11 cellular contexts compared by ENCODE assay signal in the genomic region with DNA sequence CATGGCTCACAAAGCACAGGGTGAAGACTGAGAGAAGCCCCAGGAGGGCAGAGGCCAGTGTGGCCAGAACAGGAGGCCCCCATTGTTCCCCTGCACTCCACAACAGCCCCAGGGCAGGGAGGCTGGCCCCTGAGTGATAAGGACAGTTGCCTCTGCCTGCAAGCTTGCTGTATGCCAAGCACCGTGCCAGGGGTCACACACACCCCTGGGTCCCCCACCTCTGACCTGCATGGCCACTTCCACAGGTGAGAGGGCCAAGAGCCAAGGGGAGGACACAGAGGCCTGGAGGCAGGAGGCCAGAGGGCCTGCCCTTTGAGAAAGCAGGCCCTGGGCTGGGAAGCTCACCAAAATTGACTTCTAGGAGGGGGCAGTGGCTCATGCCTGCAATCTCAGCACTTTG. TPM values are rescaled to one million over a fixed set of nuclear protein-coding genes. Genes with fewer than 3 reads are reported as not detected.
A peak's percentile ranks its signal among the peaks of the same experiment; 100 is the strongest.
DNase-seq lines count a peak whose midpoint lies in the region; ATAC-seq, FAIRE-seq and TF ChIP-seq lines count a peak whose summit lies in the region.
"Had no signal": no experiment of that assay in that cellular context is flagged by ENCODE, and none has a peak within 500 bp of the region (broad histone marks: within the 10 kb centered on the region; RNA-seq: fewer than 3 reads in every experiment).

No MANE protein-coding gene starts in this region.

- TF ChIP-seq CTCF in activated B cell treated with CpG ODN at 0.5 μM for 24 hours (IDR thresholded peaks at IDR 0.05) = no peak
- no peak for TF ChIP-seq CTCF in kidney (IDR thresholded peaks at IDR 0.05; ENCODE audit: borderline replicate concordance, extremely low read depth, insufficient read depth)
- TF ChIP-seq CTCF in stomach (IDR thresholded peaks at IDR 0.05) = no peak

- H3K9me3 ChIP-seq in kidney (ENCODE audit: control insufficient read depth in 1 of 2, low read length in 2 of 2) (no peaks in the 10 kb centered on the region), stomach (no peaks in the 10 kb centered on the region)

- no peak for TF ChIP-seq POLR2A in stomach (IDR thresholded peaks at IDR 0.05)

- 18 to 63% (median 32%) methylated on average over 1 of the region's 1 CpG; no CpG with 5 or more reads in 1 of the 5 donors for WGBS in stomach, 5 donors

- no peak for DNase-seq in activated CD4-positive, alpha-beta T cell treated with anti-CD3 and anti-CD28 coated beads, Interleukin-2, amount 10 ng/mL, durations not matched to agents 7 days and 5 days
- DNase-seq in activated CD4-positive, alpha-beta T cell treated with anti-CD3 and anti-CD28 coated beads for 48 hours = no peak
- no peak for DNase-seq in activated B cell treated with CpG ODN at 0.5 μM for 24 hours
- DNase-seq in kidney = peak; percentile 64
- no peak for DNase-seq in stomach
- no peak for DNase-seq in NCI-H446 treated with DMSO at 0.1 percent for 48 hours (lab: John Stamatoyannopoulos, UW)
- DNase-seq: left ventricle myocardium superior, NCI-H1436 had no signal

- H3K4me3 ChIP-seq in kidney (ENCODE audit: low read length in 2 of 2) (no peak overlapping the region), stomach (peak overlapping the region in 2 of 4 donors; percentile 8 to 60)

- peak overlapping the region; percentile 35 for H3K4me3 Mint-ChIP-seq in activated CD4-positive, alpha-beta T cell treated with anti-CD3 and anti-CD28 coated beads, Interleukin-2, amount 10 ng/mL, durations not matched to agents 7 days and 5 days
- peak overlapping the region; percentile 58 for H3K4me3 Mint-ChIP-seq in activated B cell treated with CpG ODN at 0.5 μM for 24 hours

- no peaks in the 10 kb centered on the region for H3K27me3 ChIP-seq in stomach

- no peaks in the 10 kb centered on the region for H3K9me3 Mint-ChIP-seq in activated CD4-positive, alpha-beta T cell treated with anti-CD3 and anti-CD28 coated beads, Interleukin-2, amount 10 ng/mL, durations not matched to agents 7 days and 5 days
- H3K9me3 Mint-ChIP-seq in activated B cell treated with CpG ODN at 0.5 μM for 24 hours = no peaks in the 10 kb centered on the region

- H3K36me3 ChIP-seq in kidney (ENCODE audit: control insufficient read depth in 1 of 2, insufficient read depth in 2 of 2, low read length in 2 of 2) (peaks cover 5 to 10% of the 10 kb centered on the region in 2 donors), stomach (peaks cover 30 to 40% (median 33%) of the 10 kb centered on the region in 4 donors)

- H3K4me1 Mint-ChIP-seq in activated CD4-positive, alpha-beta T cell treated with anti-CD3 and anti-CD28 coated beads, Interleukin-2, amount 10 ng/mL, durations not matched to agents 7 days and 5 days = peaks cover 64% of the 10 kb centered on the region
- peaks cover 81% of the 10 kb centered on the region for H3K4me1 Mint-ChIP-seq in activated B cell treated with CpG ODN at 0.5 μM for 24 hours

- POLR2A ChIA-PET in activated CD4-positive, alpha-beta T cell treated with anti-CD3 and anti-CD28 coated beads, Interleukin-2, amount 10 ng/mL, durations not matched to agents 7 days and 5 days (lab: Charles Lee) = interaction anchor here (0.6 to 0.8 kb wide), 2 partner anchors 9 to 35 kb away, joined by 4 read pairs; no protein-coding TSS in a partner anchor
- POLR2A ChIA-PET in activated B cell treated with CpG ODN at 0.5 μM for 24 hours (lab: Charles Lee) = interaction anchor here (1.0 to 1.5 kb wide), 4 partner anchors 9 to 34 kb away, joined by 3 to 5 read pairs (median 4); partner anchors contain the start of genes CCDC51 and TMA7

- ATAC-seq in activated B cell treated with CpG ODN at 0.5 μM for 24 hours (ENCODE audit: low read depth) (no peak), HG03097 (IDR thresholded peaks at IDR 0.05; ENCODE audit: low FRiP score, unreplicated experiment) (no peak), HG03342 (IDR thresholded peaks at IDR 0.05; ENCODE audit: unreplicated experiment) (no peak)
- ATAC-seq: left ventricle myocardium superior had no signal

- H3K27ac ChIP-seq in kidney (ENCODE audit: low read depth in 2 of 2, low read length in 2 of 2) = no peak overlapping the region
- peak overlapping the region; percentile 36 to 100 (median 100) for H3K27ac ChIP-seq in stomach

- intact Hi-C loops in activated B cell treated with CpG ODN at 0.5 μM for 24 hours (cut with micrococcal nuclease) = no loop called here
- intact Hi-C loops in kidney (cut with DNase I) = no loop called here
- intact Hi-C loops in stomach (cut with DNase I; ENCODE audit: low total_unique reads) = no loop called here

- H3K27ac Mint-ChIP-seq in activated CD4-positive, alpha-beta T cell treated with anti-CD3 and anti-CD28 coated beads, Interleukin-2, amount 10 ng/mL, durations not matched to agents 7 days and 5 days = peak overlapping the region; percentile 98
- peak overlapping the region; percentile 83 for H3K27ac Mint-ChIP-seq in activated B cell treated with CpG ODN at 0.5 μM for 24 hours

- H3K9ac ChIP-seq in kidney (ENCODE audit: low read length in 2 of 2) = no peak overlapping the region

- peaks cover 18 to 42% of the 10 kb centered on the region in 2 donors for H3K4me1 ChIP-seq in kidney (ENCODE audit: control insufficient read depth in 1 of 2, insufficient read depth in 1 of 2, low read depth in 1 of 2, low read length in 2 of 2)
- H3K4me1 ChIP-seq in stomach = peaks cover 52 to 81% (median 75%) of the 10 kb centered on the region in 4 donors

- FAIRE-seq in kidney (lab: Jason Lieb, UNC) = no peak
- FAIRE-seq: GM12892 had no signal

- CTCF ChIA-PET in activated CD4-positive, alpha-beta T cell treated with anti-CD3 and anti-CD28 coated beads, Interleukin-2, amount 10 ng/mL, durations not matched to agents 7 days and 5 days (lab: Charles Lee) = interaction anchor here (0.9 to 6.5 kb wide), 3 partner anchors 24 to 37 kb away, joined by 3 to 34 read pairs (median 3); partner anchors contain the start of gene ATRIP
- CTCF ChIA-PET in activated B cell treated with CpG ODN at 0.5 μM for 24 hours (lab: Charles Lee) = interaction anchor here (0.8 to 1.2 kb wide), 2 partner anchors 34 to 37 kb away, joined by 4 to 6 read pairs; no protein-coding TSS in a partner anchor

- H3K27me3 Mint-ChIP-seq in activated CD4-positive, alpha-beta T cell treated with anti-CD3 and anti-CD28 coated beads, Interleukin-2, amount 10 ng/mL, durations not matched to agents 7 days and 5 days = no peaks in the 10 kb centered on the region
- no peaks in the 10 kb centered on the region for H3K27me3 Mint-ChIP-seq in activated B cell treated with CpG ODN at 0.5 μM for 24 hours

- TF ChIP-seq EP300 in stomach (IDR thresholded peaks at IDR 0.05) = no peak

- peaks cover 60% of the 10 kb centered on the region for H3K36me3 Mint-ChIP-seq in activated CD4-positive, alpha-beta T cell treated with anti-CD3 and anti-CD28 coated beads, Interleukin-2, amount 10 ng/mL, durations not matched to agents 7 days and 5 days (ENCODE audit: low read depth)
- H3K36me3 Mint-ChIP-seq in activated B cell treated with CpG ODN at 0.5 μM for 24 hours (ENCODE audit: low read depth) = peaks cover 41% of the 10 kb centered on the region

RNA-seq across cellular contexts. Expression of gene ATRIP, which starts 23.7 kb away (rescaled TPM):
- total RNA-seq in activated CD4-positive, alpha-beta T cell treated with anti-CD3 and anti-CD28 coated beads, Interleukin-2, amount 10 ng/mL, durations not matched to agents 7 days and 5 days = 10 to 100 TPM; 17.4 to 19.4 TPM
- total RNA-seq in activated B cell treated with CpG ODN at 0.5 μM for 24 hours (10.5 and 14.6 TPM in 2 replicates), kidney (6.7 TPM), stomach (10 to 100 TPM in 2 of 5 donors, 1 to 10 TPM in 3; 2.3 to 34.4 (median 5.5) TPM)
- polyA plus RNA-seq in kidney (ENCODE audit: insufficient read depth, low read depth, low replicate concordance) (5.4 TPM), stomach (1 to 10 TPM; 2.9 to 5.8 (median 3.2) TPM)

RNA-seq across cellular contexts. Expression of gene TMA7, which starts 30.2 kb away (rescaled TPM):
- 100 to 1,000 TPM; 285 to 290 TPM for total RNA-seq in activated CD4-positive, alpha-beta T cell treated with anti-CD3 and anti-CD28 coated beads, Interleukin-2, amount 10 ng/mL, durations not matched to agents 7 days and 5 days
- total RNA-seq in activated B cell treated with CpG ODN at 0.5 μM for 24 hours (216 and 296 TPM in 2 replicates), kidney (195 TPM), stomach (100 to 1,000 TPM; 107 to 298 (median 230) TPM)
- polyA plus RNA-seq in kidney (ENCODE audit: insufficient read depth, low read depth, low replicate concordance) (631 TPM), stomach (100 to 1,000 TPM; 644 to 702 (median 660) TPM)

RNA-seq across cellular contexts. Expression of gene CCDC51, which starts 30.4 kb away (rescaled TPM):
- total RNA-seq in activated CD4-positive, alpha-beta T cell treated with anti-CD3 and anti-CD28 coated beads, Interleukin-2, amount 10 ng/mL, durations not matched to agents 7 days and 5 days = 10 to 100 TPM; 11.6 to 15.1 TPM
- total RNA-seq in activated B cell treated with CpG ODN at 0.5 μM for 24 hours = 8.7 and 8.8 TPM in 2 replicates
- total RNA-seq in kidney = 13.8 TPM
- 32.8 TPM for polyA plus RNA-seq in kidney (ENCODE audit: insufficient read depth, low read depth, low replicate concordance)
- total RNA-seq in stomach = 10 to 100 TPM in 1 of 5 donors, 1 to 10 TPM in 4; 1.8 to 12.5 (median 7.1) TPM
- polyA plus RNA-seq in stomach = 10 to 100 TPM in 1 of 3 donors, 1 to 10 TPM in 2; 6.0 to 10.3 (median 9.5) TPM

RNA-seq across cellular contexts. Expression of gene SHISA5, which starts 33.7 kb away (rescaled TPM):
- 100 to 1,000 TPM; 266 to 271 TPM for total RNA-seq in activated CD4-positive, alpha-beta T cell treated with anti-CD3 and anti-CD28 coated beads, Interleukin-2, amount 10 ng/mL, durations not matched to agents 7 days and 5 days
- total RNA-seq in activated B cell treated with CpG ODN at 0.5 μM for 24 hours = 95.7 and 108 TPM in 2 replicates
- total RNA-seq in kidney = 214 TPM
- 157 TPM for polyA plus RNA-seq in kidney (ENCODE audit: insufficient read depth, low read depth, low replicate concordance)
- 100 to 1,000 TPM in 1 of 5 donors, 10 to 100 TPM in 4; 43.4 to 182 (median 51.8) TPM for total RNA-seq in stomach
- polyA plus RNA-seq in stomach = 100 to 1,000 TPM in 1 of 3 donors, 10 to 100 TPM in 2; 57.5 to 116 (median 58.7) TPM

RNA-seq across cellular contexts. Expression of gene PLXNB1, which starts 40.4 kb away (rescaled TPM):
- 1 to 10 TPM; 2.3 to 2.5 TPM for total RNA-seq in activated CD4-positive, alpha-beta T cell treated with anti-CD3 and anti-CD28 coated beads, Interleukin-2, amount 10 ng/mL, durations not matched to agents 7 days and 5 days
- total RNA-seq in activated B cell treated with CpG ODN at 0.5 μM for 24 hours (3.5 and 5.4 TPM in 2 replicates), kidney (224 TPM), stomach (100 to 1,000 TPM in 4 of 5 donors, 10 to 100 TPM in 1; 86.7 to 874 (median 314) TPM)
- polyA plus RNA-seq in kidney (ENCODE audit: insufficient read depth, low read depth, low replicate concordance) (101 TPM), stomach (100 to 1,000 TPM in 1 of 3 donors, 10 to 100 TPM in 2; 13.9 to 157 (median 45.0) TPM)

Comparison
In these comparisons a context has a peak if more than half of its experiments do, and no peak if none do; other contexts are left out.
1. H3K27ac ChIP-seq: peak in stomach (5 of 5); none in kidney (0 of 2).